Comparison of ENCODE assay signal across 1 cellular context in the genomic region with DNA sequence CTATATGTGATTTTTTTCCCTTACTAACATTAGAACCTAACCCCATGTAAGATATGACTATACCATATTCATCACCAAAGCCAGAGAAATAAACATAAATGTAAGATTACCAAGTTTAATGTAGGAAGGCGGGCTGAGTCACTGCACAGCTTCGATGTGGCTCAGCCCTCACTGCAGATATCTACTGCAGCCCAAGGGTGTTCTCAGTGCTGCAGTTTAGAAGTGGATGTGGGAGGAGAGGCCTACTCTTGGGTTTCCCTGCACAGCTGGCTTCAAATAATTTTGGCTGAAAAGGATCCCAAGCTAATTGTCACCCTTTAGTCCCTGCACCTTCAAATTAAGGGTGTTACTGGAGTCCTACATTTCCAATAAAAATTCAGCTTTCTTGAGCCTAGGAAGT.
TF ChIP-seq lines count a peak whose summit lies in the region.

No MANE protein-coding gene starts in this region.

TF ChIP-seq in GM12878, 131 proteins besides CTCF, POLR2A, EP300 and RAD21:
- TF ChIP-seq POLR2AphosphoS5 (IDR thresholded peaks at IDR 0.05; ENCODE audit: low read length) (peak; percentile 28; the same call in 1 of the 2 replicates), RUNX3 (IDR thresholded peaks at IDR 0.05; ENCODE audit: low read length) (peak; percentile 8; the same call in 1 of the 2 replicates), NR2C2 (IDR thresholded peaks at IDR 0.05; ENCODE audit: borderline replicate concordance, control insufficient read depth, insufficient read length, low read depth) (no peak), CREB1 (IDR thresholded peaks at IDR 0.05; ENCODE audit: low read depth) (0 out of 2 replicates have a peak, but pooled peaks have one; percentile 5)
- TF ChIP-seq, protein P1, sequence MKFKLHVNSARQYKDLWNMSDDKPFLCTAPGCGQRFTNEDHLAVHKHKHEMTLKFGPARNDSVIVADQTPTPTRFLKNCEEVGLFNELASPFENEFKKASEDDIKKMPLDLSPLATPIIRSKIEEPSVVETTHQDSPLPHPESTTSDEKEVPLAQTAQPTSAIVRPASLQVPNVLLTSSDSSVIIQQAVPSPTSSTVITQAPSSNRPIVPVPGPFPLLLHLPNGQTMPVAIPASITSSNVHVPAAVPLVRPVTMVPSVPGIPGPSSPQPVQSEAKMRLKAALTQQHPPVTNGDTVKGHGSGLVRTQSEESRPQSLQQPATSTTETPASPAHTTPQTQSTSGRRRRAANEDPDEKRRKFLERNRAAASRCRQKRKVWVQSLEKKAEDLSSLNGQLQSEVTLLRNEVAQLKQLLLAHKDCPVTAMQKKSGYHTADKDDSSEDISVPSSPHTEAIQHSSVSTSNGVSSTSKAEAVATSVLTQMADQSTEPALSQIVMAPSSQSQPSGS (IDR thresholded peaks at IDR 0.05; ENCODE audit: low read length): peak; percentile 61; the same call in 1 of the 2 replicates
